ENCODE assay signal across 12 cellular contexts in the genomic region with DNA sequence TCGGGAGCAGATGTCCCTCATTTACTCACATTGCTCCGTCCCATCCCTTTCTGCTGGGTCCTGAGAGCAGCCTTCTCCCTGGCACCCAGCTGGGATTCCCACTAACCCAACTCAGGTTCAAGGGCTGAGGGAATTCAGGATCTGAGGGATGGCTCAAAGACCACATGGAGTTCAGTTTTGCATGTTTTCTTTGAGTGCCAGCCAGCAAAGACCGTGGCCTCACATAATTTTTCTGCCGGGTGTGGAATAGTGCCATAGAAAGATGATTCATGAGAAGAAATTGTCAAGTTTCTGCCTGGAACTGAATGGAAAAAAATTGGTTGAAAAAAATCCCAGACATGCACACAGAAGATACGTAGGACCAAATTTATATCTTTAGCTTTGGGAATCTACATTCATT.
DNase-seq lines count a peak whose midpoint lies in the region; ATAC-seq, FAIRE-seq and TF ChIP-seq lines count a peak whose summit lies in the region.
"Had no signal": no experiment of that assay in that cellular context is flagged by ENCODE, and none has a peak within 500 bp of the region (broad histone marks: within the 10 kb centered on the region; RNA-seq: fewer than 3 reads in every experiment).

No MANE protein-coding gene starts in this region.

- TF ChIP-seq CTCF in AG09309 (IDR thresholded peaks at IDR 0.05; ENCODE audit: control insufficient read depth, insufficient read depth, low read depth, low read length, missing control alignments) (no peak), bronchial epithelial cell (IDR thresholded peaks at IDR 0.05; ENCODE audit: insufficient read depth, low read length, severe bottlenecking) (no peak), left lung (IDR thresholded peaks at IDR 0.05) (no peak), GM10248 (IDR thresholded peaks at IDR 0.05; ENCODE audit: control extremely low read depth, extremely low read depth, low read depth, missing control alignments) (no peak)

- CTCF ChIA-PET in GM10248 (lab: Yijun Ruan, JAX) = interaction anchor here (1.2 to 1.4 kb wide), 2 partner anchors 36 to 62 kb away, joined by 3 read pairs; no protein-coding TSS in a partner anchor

- H3K27me3 ChIP-seq in bronchial epithelial cell (ENCODE audit: control insufficient read depth, insufficient read depth, low read length) (no peaks in the 10 kb centered on the region), left lung (no peaks in the 10 kb centered on the region)
- H3K27me3 ChIP-seq: upper lobe of left lung had no signal

- POLR2A ChIA-PET in GM10248 (lab: Yijun Ruan, JAX) = no interaction called here

- no peak overlapping the region for H3K27ac ChIP-seq in left lung
- H3K27ac ChIP-seq: upper lobe of left lung had no signal

- H3K9me3 ChIP-seq in left lung = no peaks in the 10 kb centered on the region
- H3K9me3 ChIP-seq: upper lobe of left lung had no signal

- H3K36me3 ChIP-seq in bronchial epithelial cell (ENCODE audit: control insufficient read depth, insufficient read depth, low read length) = no peaks in the 10 kb centered on the region
- no peaks in the 10 kb centered on the region for H3K36me3 ChIP-seq in left lung
- H3K36me3 ChIP-seq: upper lobe of left lung had no signal

- ATAC-seq in left lung = peak; percentile 13

- no peak for FAIRE-seq in HTR-8/SVneo (lab: Jason Lieb, UNC)
- FAIRE-seq in bronchial epithelial cell (lab: Jason Lieb, UNC) = no peak

- peak; percentile 80 for DNase-seq in AG09309 (ENCODE audit: low read depth)
- peak; percentile 84 for DNase-seq in HTR-8/SVneo (ENCODE audit: insufficient read length, low spot score)
- DNase-seq in bronchial epithelial cell (ENCODE audit: low read depth) = peak; percentile 61
- no peak for DNase-seq in left lung
- DNase-seq in GM10248 (ENCODE audit: extremely low spot score) = no peak
- no peak for DNase-seq in putamen (ENCODE audit: low spot score)
- no peak for DNase-seq in DMS79 treated with DMSO at 0.1 percent for 48 hours (lab: John Stamatoyannopoulos, UW)
- DNase-seq in NCI-H2227 treated with DMSO at 0.1 percent for 48 hours (lab: John Stamatoyannopoulos, UW) = no peak
- DNase-seq: activated naive CD4-positive, alpha-beta T cell; CD4-positive, CD25-positive, alpha-beta regulatory T cell; NCI-H345; upper lobe of left lung had no signal

- intact Hi-C loops in left lung (cut with DNase I) = no loop called here

- peaks cover 0 to 5% of the 10 kb centered on the region in 2 donors for H3K4me1 ChIP-seq in left lung
- H3K4me1 ChIP-seq: upper lobe of left lung had no signal

- H3K4me3 ChIP-seq in AG09309 (ENCODE audit: control insufficient read depth, low read depth, low read length) (no peak overlapping the region), bronchial epithelial cell (ENCODE audit: low read depth, low read length) (no peak overlapping the region), left lung (no peak overlapping the region)
- H3K4me3 ChIP-seq: upper lobe of left lung had no signal

Comparison
In these comparisons a context has a peak if more than half of its experiments do, and no peak if none do; other contexts are left out.
1. DNase-seq: peak in AG09309 (single experiment), HTR-8/SVneo (single experiment) and bronchial epithelial cell (single experiment); none in left lung (0 of 2), GM10248 (single experiment), putamen (single experiment), DMS79 treated with DMSO at 0.1 percent for 48 hours (single experiment) and NCI-H2227 treated with DMSO at 0.1 percent for 48 hours (single experiment).